In genomic region chr6:89087881-89088280, GRCh38 we compare ENCODE assay signal across 1 cellular context.
A peak's percentile ranks its signal among the peaks of the same experiment; 100 is the strongest.
TF ChIP-seq lines count a peak whose summit lies in the region.

No MANE protein-coding gene starts in this region.

TF ChIP-seq in K562, 482 proteins besides CTCF, POLR2A, EP300 and RAD21:
- TF ChIP-seq ZC3H11A (IDR thresholded peaks at IDR 0.05; ENCODE audit: low read depth, low read length) = no peak
- 0 out of 2 replicates have a peak, but pooled peaks have one; percentile 11 for TF ChIP-seq CEBPB (tag; IDR thresholded peaks at IDR 0.05)
